ENCODE assay signal across 37 cellular contexts in the genomic region with DNA sequence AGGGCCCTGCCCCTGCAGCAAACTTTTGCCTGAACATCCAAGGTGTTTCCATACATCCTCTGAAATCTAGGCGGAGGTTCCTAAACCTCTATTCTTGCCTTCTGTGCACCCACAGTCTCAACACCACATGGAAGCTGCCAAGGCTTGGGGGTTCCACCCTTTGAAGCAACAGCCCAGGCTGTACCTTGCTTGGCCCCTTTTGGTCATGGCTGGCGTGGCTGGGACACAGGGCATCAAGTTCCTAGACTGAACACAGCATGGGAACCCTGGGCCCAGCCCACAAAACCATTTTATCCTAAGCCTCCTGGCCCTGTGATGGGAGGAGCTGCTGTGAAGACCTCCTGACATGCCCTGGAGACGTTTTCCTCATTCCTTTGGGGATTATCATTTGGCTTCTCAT.
"Had no signal": no experiment of that assay in that cellular context is flagged by ENCODE, and none has a peak within 500 bp of the region (broad histone marks: within the 10 kb centered on the region; RNA-seq: fewer than 3 reads in every experiment).

No MANE protein-coding gene starts in this region.

- H3K36me3 Mint-ChIP-seq: activated CD8-positive, alpha-beta memory T cell treated with anti-CD3 and anti-CD28 coated beads, Interleukin-2, amount 10 ng/mL, durations not matched to agents 7 days and 5 days; activated naive CD4-positive, alpha-beta T cell treated with anti-CD3 and anti-CD28 coated beads, Interleukin-2, amount 50 U/mL, for 24 hours; activated naive CD8-positive, alpha-beta T cell treated with anti-CD3 and anti-CD28 coated beads for 36 hours; T-cell had no signal

- DNase-seq: activated B cell treated with CpG ODN at 0.5 μM for 24 hours; activated CD4-positive, alpha-beta T cell treated with anti-CD3 and anti-CD28 coated beads for 48 hours; activated CD4-positive, alpha-beta T cell treated with anti-CD3 and anti-CD28 coated beads, Interleukin-2, amount 50 U/mL, for 1 hour; activated CD4-positive, alpha-beta T cell treated with anti-CD3 and anti-CD28 coated beads, Interleukin-2, amount 50 U/mL, for 48 hours; activated CD8-positive, alpha-beta memory T cell treated with anti-CD3 and anti-CD28 coated beads, Interleukin-2, amount 10 ng/mL, durations not matched to agents 7 days and 5 days; activated CD8-positive, alpha-beta memory T cell treated with anti-CD3 and anti-CD28 coated beads, Interleukin-2, amount 50 U/mL, for 4 hours; activated CD8-positive, alpha-beta T cell treated with anti-CD3 and anti-CD28 coated beads, Interleukin-2, amount 10 ng/mL, durations not matched to agents 7 days and 5 days; activated effector memory CD4-positive, alpha-beta T cell treated with anti-CD3 and anti-CD28 coated beads, Interleukin-2, amount 50 U/mL, for 16 hours; activated naive CD4-positive, alpha-beta T cell treated with anti-CD3 and anti-CD28 coated beads for 36 hours; activated naive CD8-positive, alpha-beta T cell treated with anti-CD3 and anti-CD28 coated beads for 36 hours; activated naive CD8-positive, alpha-beta T cell treated with anti-CD3 and anti-CD28 coated beads, Interleukin-2, amount 50 U/mL, for 24 hours; activated T-cell treated with anti-CD3 and anti-CD28 coated beads, Interleukin-2, amount 50 U/mL, for 1 hour; activated T-cell treated with anti-CD3 and anti-CD28 coated beads, Interleukin-2, amount 50 U/mL, for 48 hours; adrenal gland; amygdala; aorta; body of pancreas; central memory CD4-positive, alpha-beta T cell; cerebellar nuclear complex; dorsolateral prefrontal cortex; effector memory CD4-positive, alpha-beta T cell; erythroblast; foreskin keratinocyte; gastrocnemius medialis; glutamatergic neuron; T-cell; T1000 had no signal

- H3K36me3 ChIP-seq: adrenal gland, esophagus muscularis mucosa, gastrocnemius medialis, heart left ventricle, WERI-Rb-1 had no signal

- H3K9me3 Mint-ChIP-seq: activated T-helper 1 cell treated with anti-CD3 and anti-CD28 coated beads, Interleukin-12 subunit alpha, Interleukin-12 subunit beta, Interleukin-2, Interleukin-4 antibody, amounts not matched to agents 30 ng/mL and 10 ng/mL and 1 ng/mL, durations not matched to agents 14 hours and 24 hours and 36 hours; activated T-helper 2 cell treated with anti-CD3 and anti-CD28 coated beads, Interferon-gamma antibody, Interleukin-2, Interleukin-4, amounts not matched to agents 10 μg/mL and 5 μg/mL and 100 μg/mL, durations not matched to agents 14 hours and 24 hours and 36 hours had no signal

- H3K9me3 ChIP-seq: adrenal gland had no signal

- H3K4me3 Mint-ChIP-seq: activated B cell treated with CpG ODN at 0.5 μM for 24 hours; activated CD8-positive, alpha-beta memory T cell treated with anti-CD3 and anti-CD28 coated beads, Interleukin-2, amount 10 ng/mL, durations not matched to agents 7 days and 5 days; activated CD8-positive, alpha-beta T cell treated with anti-CD3 and anti-CD28 coated beads, Interleukin-2, amount 10 ng/mL, durations not matched to agents 7 days and 5 days; activated naive CD4-positive, alpha-beta T cell treated with anti-CD3 and anti-CD28 coated beads for 36 hours; activated naive CD4-positive, alpha-beta T cell treated with anti-CD3 and anti-CD28 coated beads, Interleukin-2, amount 50 U/mL, for 24 hours; activated naive CD8-positive, alpha-beta T cell treated with anti-CD3 and anti-CD28 coated beads for 36 hours; activated naive CD8-positive, alpha-beta T cell treated with anti-CD3 and anti-CD28 coated beads, Interleukin-2, amount 50 U/mL, for 24 hours; activated T-helper 1 cell treated with anti-CD3 and anti-CD28 coated beads, Interleukin-12 subunit alpha, Interleukin-12 subunit beta, Interleukin-2, Interleukin-4 antibody, amounts not matched to agents 30 ng/mL and 10 ng/mL and 1 ng/mL, durations not matched to agents 14 hours and 24 hours and 36 hours; dendritic cell treated with granulocyte-macrophage colony-stimulating factor and Interleukin-4, amounts not matched to agents 40 ng/mL and 50 ng/mL, for 4 days; T-cell; T-helper 1 cell treated with Interleukin-12 subunit alpha and Interleukin-12 subunit beta and Interleukin-4 antibody, amounts not matched to agents 30 μg/mL and 1 μg/mL, for 36 hours had no signal

- H3K27ac ChIP-seq: adrenal gland, body of pancreas, coronary artery, dorsolateral prefrontal cortex, esophagus muscularis mucosa, foreskin keratinocyte, gastrocnemius medialis, heart left ventricle, WERI-Rb-1 had no signal

- H3K4me1 ChIP-seq: adrenal gland, body of pancreas, esophagus muscularis mucosa, foreskin keratinocyte, gastrocnemius medialis, heart left ventricle had no signal

- ATAC-seq: activated CD4-positive, CD25-positive, alpha-beta regulatory T cell treated with anti-CD3 and anti-CD28 coated beads, Interleukin-2, amount 50 U/mL, for 24 hours; activated CD8-positive, alpha-beta memory T cell treated with anti-CD3 and anti-CD28 coated beads, Interleukin-2, amount 10 ng/mL, durations not matched to agents 7 days and 5 days; activated CD8-positive, alpha-beta T cell treated with anti-CD3 and anti-CD28 coated beads, Interleukin-2, amount 10 ng/mL, durations not matched to agents 7 days and 5 days; activated naive CD8-positive, alpha-beta T cell treated with anti-CD3 and anti-CD28 coated beads, Interleukin-2, amount 50 U/mL, for 24 hours; body of pancreas; foreskin keratinocyte; gastrocnemius medialis; heart left ventricle; T-cell had no signal

- H3K27ac Mint-ChIP-seq: activated B cell treated with CpG ODN at 0.5 μM for 24 hours; activated CD8-positive, alpha-beta memory T cell treated with anti-CD3 and anti-CD28 coated beads, Interleukin-2, amount 10 ng/mL, durations not matched to agents 7 days and 5 days; activated CD8-positive, alpha-beta T cell treated with anti-CD3 and anti-CD28 coated beads, Interleukin-2, amount 10 ng/mL, durations not matched to agents 7 days and 5 days; activated naive CD4-positive, alpha-beta T cell treated with anti-CD3 and anti-CD28 coated beads for 36 hours; activated naive CD4-positive, alpha-beta T cell treated with anti-CD3 and anti-CD28 coated beads, Interleukin-2, amount 50 U/mL, for 24 hours; activated naive CD8-positive, alpha-beta T cell treated with anti-CD3 and anti-CD28 coated beads for 36 hours; activated naive CD8-positive, alpha-beta T cell treated with anti-CD3 and anti-CD28 coated beads, Interleukin-2, amount 50 U/mL, for 24 hours; activated T-helper 1 cell treated with anti-CD3 and anti-CD28 coated beads, Interleukin-12 subunit alpha, Interleukin-12 subunit beta, Interleukin-2, Interleukin-4 antibody, amounts not matched to agents 30 ng/mL and 10 ng/mL and 1 ng/mL, durations not matched to agents 14 hours and 24 hours and 36 hours; activated T-helper 2 cell treated with anti-CD3 and anti-CD28 coated beads, Interferon-gamma antibody, Interleukin-2, Interleukin-4, amounts not matched to agents 10 μg/mL and 5 μg/mL and 100 μg/mL, durations not matched to agents 14 hours and 24 hours and 36 hours; dendritic cell treated with granulocyte-macrophage colony-stimulating factor and Interleukin-4, amounts not matched to agents 40 ng/mL and 50 ng/mL, for 4 days; T-cell; T-helper 1 cell treated with Interleukin-12 subunit alpha and Interleukin-12 subunit beta and Interleukin-4 antibody, amounts not matched to agents 30 μg/mL and 1 μg/mL, for 36 hours had no signal

- H3K4me1 Mint-ChIP-seq: activated B cell treated with CpG ODN at 0.5 μM for 24 hours; activated CD8-positive, alpha-beta memory T cell treated with anti-CD3 and anti-CD28 coated beads, Interleukin-2, amount 10 ng/mL, durations not matched to agents 7 days and 5 days; activated naive CD4-positive, alpha-beta T cell treated with anti-CD3 and anti-CD28 coated beads, Interleukin-2, amount 50 U/mL, for 24 hours; activated naive CD8-positive, alpha-beta T cell treated with anti-CD3 and anti-CD28 coated beads for 36 hours; activated naive CD8-positive, alpha-beta T cell treated with anti-CD3 and anti-CD28 coated beads, Interleukin-2, amount 50 U/mL, for 24 hours; T-cell had no signal

- H3K4me3 ChIP-seq: adrenal gland, body of pancreas, coronary artery, dorsolateral prefrontal cortex, esophagus muscularis mucosa, gastrocnemius medialis, heart left ventricle had no signal

- H3K27me3 Mint-ChIP-seq: activated B cell treated with CpG ODN at 0.5 μM for 24 hours; dendritic cell treated with granulocyte-macrophage colony-stimulating factor and Interleukin-4, amounts not matched to agents 40 ng/mL and 50 ng/mL, for 4 days had no signal

- H3K27me3 ChIP-seq: adrenal gland, body of pancreas, dorsolateral prefrontal cortex, esophagus muscularis mucosa, foreskin keratinocyte, gastrocnemius medialis, heart left ventricle had no signal
